In the genomic region with DNA sequence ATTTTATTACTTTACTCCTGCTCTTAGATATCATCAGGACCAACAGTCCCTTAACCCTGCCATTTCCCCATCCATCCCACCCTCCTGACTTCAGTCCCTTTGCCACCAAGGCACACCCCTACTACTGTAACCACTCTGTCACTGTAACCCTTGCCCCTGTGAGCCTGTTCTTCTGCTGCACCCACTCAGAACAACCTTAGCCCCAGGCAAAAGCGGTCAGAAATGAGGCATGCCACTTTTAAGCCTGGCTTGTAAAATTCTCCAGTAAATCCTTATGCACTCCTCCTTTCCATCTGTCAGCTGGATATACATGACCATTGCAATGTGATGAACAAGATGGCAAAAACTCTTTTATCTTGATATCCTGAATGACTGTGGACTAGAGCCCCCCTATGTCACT, we compare ENCODE assay signal across 16 cellular contexts.
DNase-seq lines count a peak whose midpoint lies in the region; ATAC-seq, FAIRE-seq and TF ChIP-seq lines count a peak whose summit lies in the region.
"Had no signal": no experiment of that assay in that cellular context is flagged by ENCODE, and none has a peak within 500 bp of the region (broad histone marks: within the 10 kb centered on the region; RNA-seq: fewer than 3 reads in every experiment).

No MANE protein-coding gene starts in this region.

- peak; percentile 92 for ATAC-seq in PC-3
- ATAC-seq: HCT116 had no signal

- BruUV-seq in PC-3 (replicated peaks; lab: Mats Ljungman, UMichigan) (no TSS peak), OCI-LY7 (replicated peaks; lab: Mats Ljungman, UMichigan) (no TSS peak)

- H3K9me3 ChIP-seq in PC-3 (ENCODE audit: low read length) (no peaks in the 10 kb centered on the region), OCI-LY7 (ENCODE audit: low read length) (no peaks in the 10 kb centered on the region)
- H3K9me3 ChIP-seq: BLaER1, Caco-2 had no signal

- no peaks in the 10 kb centered on the region for H3K36me3 ChIP-seq in PC-3 (ENCODE audit: low read depth, low read length)
- H3K36me3 ChIP-seq in bronchial epithelial cell (ENCODE audit: control insufficient read depth, insufficient read depth, low read length): no peaks in the 10 kb centered on the region
- no peaks in the 10 kb centered on the region for H3K36me3 ChIP-seq in OCI-LY7 (ENCODE audit: insufficient read depth, low read length)
- H3K36me3 ChIP-seq: BLaER1 had no signal

- no peak overlapping the region for H2AFZ ChIP-seq in PC-3 (ENCODE audit: low read length)
- H2AFZ ChIP-seq in OCI-LY7 (ENCODE audit: low read length): no peak overlapping the region

- TF ChIP-seq CTCF in PC-3 (conservative IDR thresholded peaks at IDR 0.05; ENCODE audit: low read depth, low read length) (no peak), bronchial epithelial cell (IDR thresholded peaks at IDR 0.05; ENCODE audit: insufficient read depth, low read length, severe bottlenecking) (no peak), OCI-LY7 (conservative IDR thresholded peaks at IDR 0.05; ENCODE audit: low read length) (no peak)

- no peaks in the 10 kb centered on the region for H3F3A ChIP-seq in PC-3 (ENCODE audit: low read length, unreplicated experiment)

- H3K4me2 ChIP-seq in PC-3 (ENCODE audit: low read length): peak overlapping the region; percentile 9; the same call in 1 of the 2 replicates
- no peak overlapping the region for H3K4me2 ChIP-seq in OCI-LY7 (ENCODE audit: low read length)
- H3K4me2 ChIP-seq: BLaER1 had no signal

- no peak overlapping the region for H3K9ac ChIP-seq in PC-3 (ENCODE audit: low read length)
- H3K9ac ChIP-seq: BLaER1 had no signal

- H3K9me2 ChIP-seq in PC-3 (replicated peaks; ENCODE audit: low read length): no peaks in the 10 kb centered on the region
- no peaks in the 10 kb centered on the region for H3K9me2 ChIP-seq in OCI-LY7 (ENCODE audit: insufficient read depth, low read length)

- H3K27me3 ChIP-seq in PC-3 (ENCODE audit: low read length): no peaks in the 10 kb centered on the region
- H3K27me3 ChIP-seq in bronchial epithelial cell (ENCODE audit: control insufficient read depth, insufficient read depth, low read length): no peaks in the 10 kb centered on the region
- H3K27me3 ChIP-seq: BLaER1 had no signal

- CTCF ChIA-PET in PC-3 (lab: Charles Lee): no interaction called here
- CTCF ChIA-PET in OCI-LY7 (lab: Charles Lee; ENCODE audit: unreplicated experiment): no interaction called here

- H3K4me3 ChIP-seq in PC-3 (ENCODE audit: low read length) (no peak overlapping the region), bronchial epithelial cell (ENCODE audit: low read depth, low read length) (no peak overlapping the region), OCI-LY7 (ENCODE audit: low read depth, low read length, poor library complexity, severe bottlenecking) (no peak overlapping the region)
- H3K4me3 ChIP-seq: BLaER1 had no signal

- H3K4me1 ChIP-seq in PC-3 (ENCODE audit: insufficient read depth, low read length) (peaks cover 15% of the 10 kb centered on the region), OCI-LY7 (ENCODE audit: insufficient read depth, low read length, poor library complexity, severe bottlenecking) (no peaks in the 10 kb centered on the region)
- H3K4me1 ChIP-seq: BLaER1, Caco-2 had no signal

- peak; percentile 53 for DNase-seq in NCI-H82 (lab: John Stamatoyannopoulos, UW)
- no peak for DNase-seq in NCI-H82 treated with DMSO at 0.1 percent for 48 hours (lab: John Stamatoyannopoulos, UW; ENCODE audit: unreplicated experiment)
- DNase-seq in PC-3: peak; percentile 77
- peak; percentile 21 for DNase-seq in bronchial epithelial cell (ENCODE audit: low read depth)
- peak; percentile 32 for DNase-seq in renal cortical epithelial cell (ENCODE audit: low read depth)
- no peak for DNase-seq in OCI-LY7 (ENCODE audit: low spot score)
- DNase-seq in NCI-H226: no peak
- DNase-seq in posterior vena cava (ENCODE audit: low spot score): no peak
- DNase-seq: AML-193; Caco-2; CD8-positive, alpha-beta memory T cell; DND-41 had no signal

- H3K27ac ChIP-seq in PC-3 (ENCODE audit: low read length) (no peak overlapping the region), OCI-LY7 (ENCODE audit: low read depth, low read length, poor library complexity, severe bottlenecking) (no peak overlapping the region)
- H3K27ac ChIP-seq: 22Rv1, BLaER1 had no signal

- no peaks in the 10 kb centered on the region for H3K79me2 ChIP-seq in PC-3 (ENCODE audit: low read length)
- no peaks in the 10 kb centered on the region for H3K79me2 ChIP-seq in OCI-LY7 (ENCODE audit: insufficient read depth, low read depth, low read length)

- intact Hi-C loops in PC-3 (cut with micrococcal nuclease): no loop called here
- intact Hi-C loops in OCI-LY7 (cut with micrococcal nuclease; ENCODE audit: unreplicated experiment): no loop called here
- intact Hi-C loops in posterior vena cava (cut with DNase I): no loop called here

- FAIRE-seq in bronchial epithelial cell (lab: Jason Lieb, UNC): no peak
- FAIRE-seq: H54 had no signal

- H4K20me1 ChIP-seq in PC-3 (ENCODE audit: low read length): no peaks in the 10 kb centered on the region
- H4K20me1 ChIP-seq in OCI-LY7 (ENCODE audit: insufficient read depth, low read length): no peaks in the 10 kb centered on the region
- H4K20me1 ChIP-seq: BLaER1 had no signal

- POLR2A ChIA-PET in PC-3 (lab: Charles Lee; ENCODE audit: unreplicated experiment): no interaction called here
- POLR2A ChIA-PET in OCI-LY7 (lab: Charles Lee): no interaction called here

Comparison
In these comparisons a context has a peak if more than half of its experiments do, and no peak if none do; other contexts are left out.
1. DNase-seq: peak in NCI-H82 (single experiment), PC-3 (single experiment), bronchial epithelial cell (single experiment) and renal cortical epithelial cell (single experiment); none in NCI-H82 treated with DMSO at 0.1 percent for 48 hours (single experiment), OCI-LY7 (single experiment), NCI-H226 (single experiment) and posterior vena cava (single experiment).